Comparison of ENCODE assay signal across 7 cellular contexts in genomic region chr10:29646238-29646902, GRCh38. TPM values are rescaled to one million over a fixed set of nuclear protein-coding genes. Genes with fewer than 3 reads are reported as not detected.
DNase-seq lines count a peak whose midpoint lies in the region; FAIRE-seq and TF ChIP-seq lines count a peak whose summit lies in the region.

No MANE protein-coding gene starts in this region.

- CTCF ChIA-PET in GM10248 (lab: Yijun Ruan, JAX), result interaction anchor here (1.2 kb wide), 1 partner anchor 11 kb away, joined by 3 read pairs; no protein-coding TSS in a partner anchor

- TF ChIP-seq POLR2A in Peyer's patch (IDR thresholded peaks at IDR 0.05) (no peak), GM12892 (IDR thresholded peaks at IDR 0.05; ENCODE audit: low read depth, low read length) (no peak)

- DNase-seq in HPDE6-E6E7 (ENCODE audit: extremely low spot score) (peak; percentile 43), Peyer's patch (no peak), epithelial cell of prostate (ENCODE audit: low read depth, low spot score) (no peak), skeletal muscle cell (ENCODE audit: low read depth) (peak; percentile 82), GM12892 (ENCODE audit: insufficient read length) (no peak), GM10248 (ENCODE audit: extremely low spot score) (no peak), DMS153 treated with DMSO at 0.1 percent for 48 hours (lab: John Stamatoyannopoulos, UW; ENCODE audit: unreplicated experiment) (no peak)

- TF ChIP-seq CTCF in Peyer's patch (IDR thresholded peaks at IDR 0.05) (no peak), GM10248 (IDR thresholded peaks at IDR 0.05; ENCODE audit: control extremely low read depth, extremely low read depth, low read depth, missing control alignments) (no peak)

- FAIRE-seq in GM12892 (lab: Jason Lieb, UNC), result no peak

- no peaks in the 10 kb centered on the region for H3K9me3 ChIP-seq in Peyer's patch

- H3K4me1 ChIP-seq in Peyer's patch, result peaks cover 0 to 45% (median 0%) of the 10 kb centered on the region in 4 donors

- no peaks in the 10 kb centered on the region for H3K36me3 ChIP-seq in Peyer's patch

- H3K27ac ChIP-seq in Peyer's patch (peak overlapping the region in 3 of 4 donors; percentile 42 to 74 (median 64)), epithelial cell of prostate (peak overlapping the region; percentile 37)

- H3K4me3 ChIP-seq in Peyer's patch (peak overlapping the region in 2 of 4 donors; percentile 35 to 40), skeletal muscle cell (ENCODE audit: low read depth, low read length) (no peak overlapping the region)

- no peaks in the 10 kb centered on the region for H3K27me3 ChIP-seq in Peyer's patch

- POLR2A ChIA-PET in GM10248 (lab: Yijun Ruan, JAX), result no interaction called here

RNA-seq across cellular contexts. Expression of gene SVIL, which starts 11.6 kb away (rescaled TPM):
- 10 to 100 TPM; 30.3 to 84.3 (median 62.5) TPM for total RNA-seq in Peyer's patch
- polyA plus RNA-seq in GM12892 (2012; ENCODE audit: missing spikeins), result 0.13 TPM

Comparison
In these comparisons a context has a peak if more than half of its experiments do, and no peak if none do; other contexts are left out.
1. DNase-seq: peak in HPDE6-E6E7 (single experiment) and skeletal muscle cell (single experiment); none in Peyer's patch (0 of 3), epithelial cell of prostate (single experiment), GM12892 (single experiment), GM10248 (single experiment) and DMS153 treated with DMSO at 0.1 percent for 48 hours (single experiment).